ENCODE assay signal across 23 cellular contexts in genomic region chr14:51455041-51455835, GRCh38.
"Had no signal": no experiment of that assay in that cellular context is flagged by ENCODE, and none has a peak within 500 bp of the region (broad histone marks: within the 10 kb centered on the region; RNA-seq: fewer than 3 reads in every experiment).

No MANE protein-coding gene starts in this region.

- H3K4me3 ChIP-seq: hepatocyte, lung, spleen, tibial artery, upper lobe of left lung, uterus had no signal

- H3K36me3 ChIP-seq: spleen, tibial artery, upper lobe of left lung, uterus had no signal

- H3K9me3 ChIP-seq: spleen, tibial artery, upper lobe of left lung, uterus had no signal

- H3K4me1 Mint-ChIP-seq: naive B cell; stimulated activated memory B cell treated with anti-CD40 and anti-IgM and Interleukin-4, amounts not matched to agents 10 μg/mL and 1 μg/mL and 100 μg/mL, for 72 hours had no signal

- H3K79me2 ChIP-seq: hepatocyte had no signal

- FAIRE-seq: endometrium had no signal

- DNase-seq: effector memory CD4-positive, alpha-beta T cell; foreskin melanocyte; head of caudate nucleus; left colon; left ventricle myocardium superior; mesenchymal stem cell; naive B cell; posterior cingulate gyrus; spleen; stimulated activated CD4-positive, alpha-beta T cell treated with anti-CD3 and anti-CD28 coated beads, Interleukin-15, amount 100 ng/mL, for 24 hours; stimulated activated CD4-positive, alpha-beta T cell treated with anti-CD3 and anti-CD28 coated beads, Interleukin-1b, Interleukin-23, amount 100 ng/mL, for 48 hours; stimulated activated CD4-positive, alpha-beta T cell treated with anti-CD3 and anti-CD28 coated beads, Interleukin-4, amount 100 ng/mL, for 24 hours; tibial artery; upper lobe of left lung; uterus had no signal

- H3K4me1 ChIP-seq: spleen, tibial artery, upper lobe of left lung, uterus had no signal

- H3K4me2 ChIP-seq: hepatocyte had no signal

- H3K36me3 Mint-ChIP-seq: naive B cell; stimulated activated memory B cell treated with anti-CD40 and anti-IgM and Interleukin-4, amounts not matched to agents 10 μg/mL and 1 μg/mL and 100 μg/mL, for 72 hours had no signal

- H3K27ac ChIP-seq: hepatocyte, spleen, tibial artery, upper lobe of left lung, uterus had no signal

- ATAC-seq: esophagus mucosa; left colon; left ventricle myocardium superior; sciatic nerve; stimulated activated memory B cell treated with anti-CD40 and anti-IgM and Interleukin-4, amounts not matched to agents 10 μg/mL and 1 μg/mL and 100 μg/mL, for 72 hours had no signal

- H2AFZ ChIP-seq: hepatocyte had no signal

- H3K4me3 Mint-ChIP-seq: naive B cell; nephron; stimulated activated memory B cell treated with anti-CD40 and anti-IgM and Interleukin-4, amounts not matched to agents 10 μg/mL and 1 μg/mL and 100 μg/mL, for 72 hours; stimulated activated naive CD8-positive, alpha-beta T cell treated with anti-CD3 and anti-CD28 coated beads, Interleukin-15, Interleukin-2, amounts not matched to agents 100 ng/mL and 50 ng/mL, for 24 hours had no signal

- H3K27me3 ChIP-seq: hepatocyte, spleen, tibial artery, upper lobe of left lung, uterus had no signal
